Comparison of ENCODE assay signal across 16 cellular contexts in the genomic region with DNA sequence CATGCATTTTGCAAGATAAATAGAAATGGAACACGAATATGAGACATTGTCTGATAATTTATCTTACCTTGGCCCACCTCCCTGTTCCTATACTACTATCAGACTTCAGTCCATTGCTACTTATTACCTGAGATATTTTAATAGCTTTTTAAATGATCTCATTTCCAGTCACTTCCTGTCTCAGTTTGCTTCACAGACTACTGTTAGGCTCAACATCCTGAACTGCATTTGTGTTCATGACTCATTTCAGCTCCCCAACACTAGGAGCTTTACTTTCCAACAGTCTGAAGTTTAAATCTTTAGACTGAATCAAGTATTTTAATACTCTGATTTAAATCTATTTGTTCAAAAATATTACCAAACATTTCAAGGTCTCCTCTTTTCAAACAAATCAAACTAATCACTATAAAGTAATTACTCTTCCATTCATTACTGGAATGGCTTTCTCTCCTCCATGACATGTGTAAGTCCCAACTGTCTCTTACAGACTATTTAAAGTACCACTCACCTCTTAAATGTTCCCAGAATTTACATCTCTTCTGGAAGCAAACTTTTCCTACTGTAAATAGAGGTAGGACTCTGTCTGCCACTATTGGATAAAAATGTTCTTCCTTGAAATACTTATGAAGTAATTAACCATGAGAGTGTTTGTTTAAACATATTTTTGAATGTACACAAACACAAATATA.
DNase-seq lines count a peak whose midpoint lies in the region; ATAC-seq, FAIRE-seq and TF ChIP-seq lines count a peak whose summit lies in the region.
"Had no signal": no experiment of that assay in that cellular context is flagged by ENCODE, and none has a peak within 500 bp of the region (broad histone marks: within the 10 kb centered on the region; RNA-seq: fewer than 3 reads in every experiment).

No MANE protein-coding gene starts in this region.

- H3K9me3 ChIP-seq in MM.1S (replicated peaks; ENCODE audit: insufficient read depth, low read length) (no peaks in the 10 kb centered on the region), astrocyte (ENCODE audit: insufficient read depth, low read depth, low read length) (no peaks in the 10 kb centered on the region), keratinocyte (ENCODE audit: control insufficient read depth, low read depth, low read length) (no peaks in the 10 kb centered on the region)
- H3K9me3 ChIP-seq: uterus had no signal

- H3K4me3 Mint-ChIP-seq in astrocyte (ENCODE audit: unreplicated experiment), result no peak overlapping the region
- H3K4me3 Mint-ChIP-seq: activated T-cell treated with anti-CD3 and anti-CD28 coated beads, Interleukin-2, amount 50 U/mL, for 24 hours; IgD-negative memory B cell; memory B cell; stimulated activated memory B cell treated with anti-CD40 and anti-IgM and Interleukin-4, amounts not matched to agents 10 μg/mL and 1 μg/mL and 100 μg/mL, for 72 hours had no signal

- H3K9ac ChIP-seq in MM.1S (ENCODE audit: low read length) (no peak overlapping the region), astrocyte (ENCODE audit: low read length) (no peak overlapping the region), keratinocyte (ENCODE audit: control insufficient read depth, extremely low read depth, insufficient read depth, low read length) (no peak overlapping the region)

- ATAC-seq in GM21737 (IDR thresholded peaks at IDR 0.05; ENCODE audit: unreplicated experiment) (no peak), HG03342 (IDR thresholded peaks at IDR 0.05; ENCODE audit: unreplicated experiment) (no peak)
- ATAC-seq: stimulated activated memory B cell treated with anti-CD40 and anti-IgM and Interleukin-4, amounts not matched to agents 10 μg/mL and 1 μg/mL and 100 μg/mL, for 72 hours had no signal

- DNase-seq in AG08396 (ENCODE audit: low spot score), result peak; percentile 2
- peak; percentile 18 for DNase-seq in MM.1S
- peak; percentile 59 for DNase-seq in astrocyte (ENCODE audit: low read depth)
- peak; percentile 17 for DNase-seq in keratinocyte (ENCODE audit: low read depth, low spot score)
- DNase-seq in substantia nigra (lab: John Stamatoyannopoulos, UW), result no peak
- no peak for DNase-seq in NCI-H1436 (lab: John Stamatoyannopoulos, UW)
- DNase-seq: activated CD4-positive, alpha-beta T cell treated with anti-CD3 and anti-CD28 coated beads, Interleukin-2, amount 50 U/mL, for 1 hour; activated T-cell treated with anti-CD3 and anti-CD28 coated beads, Interleukin-2, amount 50 U/mL, for 24 hours; dorsolateral prefrontal cortex; NCI-H446; uterus had no signal

- no peak for TF ChIP-seq CTCF in MM.1S (IDR thresholded peaks at IDR 0.05; ENCODE audit: low read length)
- no peak for TF ChIP-seq CTCF in astrocyte (IDR thresholded peaks at IDR 0.05; ENCODE audit: insufficient read depth, low read depth, low read length)
- no peak for TF ChIP-seq CTCF in keratinocyte (optimal IDR thresholded peaks at IDR 0.05 in 1 of 3, IDR thresholded peaks at IDR 0.05 in 1 of 3, conservative IDR thresholded peaks at IDR 0.05 in 1 of 3; ENCODE audit: extremely low read depth in 1 of 3, insufficient read depth in 2 of 3, low read length in 3 of 3)

- peaks cover 2% of the 10 kb centered on the region for H3K4me1 Mint-ChIP-seq in astrocyte (ENCODE audit: low read depth, unreplicated experiment)
- H3K4me1 Mint-ChIP-seq: IgD-negative memory B cell; memory B cell; stimulated activated memory B cell treated with anti-CD40 and anti-IgM and Interleukin-4, amounts not matched to agents 10 μg/mL and 1 μg/mL and 100 μg/mL, for 72 hours had no signal

- H3K79me2 ChIP-seq in MM.1S (ENCODE audit: low read length), result no peaks in the 10 kb centered on the region
- no peaks in the 10 kb centered on the region for H3K79me2 ChIP-seq in astrocyte (ENCODE audit: insufficient read depth, low read length)
- H3K79me2 ChIP-seq in keratinocyte (ENCODE audit: control insufficient read depth, insufficient read depth, low read length), result no peaks in the 10 kb centered on the region

- no peak overlapping the region for H3K4me3 ChIP-seq in MM.1S (ENCODE audit: low read length)
- no peak overlapping the region for H3K4me3 ChIP-seq in astrocyte (ENCODE audit: insufficient read depth, low read depth, low read length)
- no peak overlapping the region for H3K4me3 ChIP-seq in keratinocyte (ENCODE audit: control insufficient read depth in 2 of 3, extremely low read depth in 1 of 3, insufficient read depth in 2 of 3, low read depth in 1 of 3, low read length in 3 of 3)
- H3K4me3 ChIP-seq: dorsolateral prefrontal cortex, uterus had no signal

- H3K9me2 ChIP-seq in MM.1S (replicated peaks; ENCODE audit: insufficient read depth, low read length), result no peaks in the 10 kb centered on the region

- no peaks in the 10 kb centered on the region for H3K9me3 Mint-ChIP-seq in astrocyte (ENCODE audit: unreplicated experiment)

- dilution Hi-C loops in keratinocyte (cut with MboI; ENCODE audit: extremely low pct_ligation_motif_present, low sequenced_read_pairs), result no loop called here

- no peaks in the 10 kb centered on the region for H3K36me3 Mint-ChIP-seq in astrocyte (ENCODE audit: low read depth, unreplicated experiment)
- H3K36me3 Mint-ChIP-seq: IgD-negative memory B cell; memory B cell; stimulated activated memory B cell treated with anti-CD40 and anti-IgM and Interleukin-4, amounts not matched to agents 10 μg/mL and 1 μg/mL and 100 μg/mL, for 72 hours had no signal

- H3K27ac Mint-ChIP-seq in astrocyte (ENCODE audit: unreplicated experiment), result no peak overlapping the region
- H3K27ac Mint-ChIP-seq: activated T-cell treated with anti-CD3 and anti-CD28 coated beads, Interleukin-2, amount 50 U/mL, for 24 hours; IgD-negative memory B cell; memory B cell; stimulated activated memory B cell treated with anti-CD40 and anti-IgM and Interleukin-4, amounts not matched to agents 10 μg/mL and 1 μg/mL and 100 μg/mL, for 72 hours had no signal

- H2AFZ ChIP-seq in MM.1S (ENCODE audit: low read length) (no peak overlapping the region), astrocyte (ENCODE audit: low read depth, low read length) (no peak overlapping the region), keratinocyte (ENCODE audit: control insufficient read depth, low read length) (peak overlapping the region; percentile 30)

- no peaks in the 10 kb centered on the region for H3F3A ChIP-seq in MM.1S (ENCODE audit: insufficient read depth, low read length)

- FAIRE-seq in astrocyte (lab: Jason Lieb, UNC) (no peak), keratinocyte (lab: Jason Lieb, UNC) (peak; percentile 76)

- H3K27ac ChIP-seq in MM.1S (ENCODE audit: low read length) (no peak overlapping the region), astrocyte (ENCODE audit: low read depth, low read length) (no peak overlapping the region), keratinocyte (ENCODE audit: control insufficient read depth, insufficient read depth, low read length) (peak overlapping the region; percentile 36), substantia nigra (ENCODE audit: low read depth, low read length, poor library complexity, severe bottlenecking) (no peak overlapping the region)
- H3K27ac ChIP-seq: dorsolateral prefrontal cortex, uterus had no signal

- H4K20me1 ChIP-seq in MM.1S (ENCODE audit: insufficient read depth, low read length) (no peaks in the 10 kb centered on the region), astrocyte (ENCODE audit: insufficient read depth, low read length) (no peaks in the 10 kb centered on the region), keratinocyte (ENCODE audit: control insufficient read depth, extremely low read depth, insufficient read depth, low read length) (no peaks in the 10 kb centered on the region)

- H3K4me1 ChIP-seq in MM.1S (ENCODE audit: low read length) (no peaks in the 10 kb centered on the region), astrocyte (ENCODE audit: insufficient read depth, low read length) (no peaks in the 10 kb centered on the region), keratinocyte (ENCODE audit: control insufficient read depth, extremely low read depth, insufficient read depth, low read length) (peaks cover 11% of the 10 kb centered on the region)
- H3K4me1 ChIP-seq: uterus had no signal

- H3K9me1 ChIP-seq in keratinocyte (ENCODE audit: control insufficient read depth, extremely low read depth, insufficient read depth, low read length), result no peaks in the 10 kb centered on the region

- no peaks in the 10 kb centered on the region for H3K36me3 ChIP-seq in MM.1S (replicated peaks; ENCODE audit: insufficient read depth, low read length)
- H3K36me3 ChIP-seq in astrocyte (ENCODE audit: insufficient read depth, low read length), result no peaks in the 10 kb centered on the region
- H3K36me3 ChIP-seq in keratinocyte (ENCODE audit: control insufficient read depth in 2 of 2, extremely low read depth in 1 of 2, insufficient read depth in 2 of 2, low read length in 2 of 2), result no peaks in the 10 kb centered on the region
- H3K36me3 ChIP-seq: uterus had no signal

- H3K27me3 Mint-ChIP-seq in astrocyte (ENCODE audit: low read depth, unreplicated experiment), result no peaks in the 10 kb centered on the region
- H3K27me3 Mint-ChIP-seq: activated T-cell treated with anti-CD3 and anti-CD28 coated beads, Interleukin-2, amount 50 U/mL, for 24 hours; IgD-negative memory B cell; memory B cell; stimulated activated memory B cell treated with anti-CD40 and anti-IgM and Interleukin-4, amounts not matched to agents 10 μg/mL and 1 μg/mL and 100 μg/mL, for 72 hours had no signal

- H3K27me3 ChIP-seq in MM.1S (replicated peaks; ENCODE audit: insufficient read depth, low read length) (no peaks in the 10 kb centered on the region), astrocyte (ENCODE audit: insufficient read depth, low read length) (no peaks in the 10 kb centered on the region), keratinocyte (ENCODE audit: control insufficient read depth, extremely low read depth, insufficient read depth, low read length) (no peaks in the 10 kb centered on the region)
- H3K27me3 ChIP-seq: dorsolateral prefrontal cortex, uterus had no signal

- H3K4me2 ChIP-seq in MM.1S (ENCODE audit: low read depth, low read length), result no peak overlapping the region
- H3K4me2 ChIP-seq in astrocyte (ENCODE audit: low read length), result peak overlapping the region; percentile 21
- H3K4me2 ChIP-seq in keratinocyte (ENCODE audit: control insufficient read depth, extremely low read depth, insufficient read depth, low read depth, low read length), result peak overlapping the region; percentile 17

Comparison
In these comparisons a context has a peak if more than half of its experiments do, and no peak if none do; other contexts are left out.
1. DNase-seq: peak in AG08396 (single experiment), MM.1S (single experiment), astrocyte (single experiment) and keratinocyte (single experiment); none in substantia nigra (0 of 49) and NCI-H1436 (single experiment).